In the genomic region with DNA sequence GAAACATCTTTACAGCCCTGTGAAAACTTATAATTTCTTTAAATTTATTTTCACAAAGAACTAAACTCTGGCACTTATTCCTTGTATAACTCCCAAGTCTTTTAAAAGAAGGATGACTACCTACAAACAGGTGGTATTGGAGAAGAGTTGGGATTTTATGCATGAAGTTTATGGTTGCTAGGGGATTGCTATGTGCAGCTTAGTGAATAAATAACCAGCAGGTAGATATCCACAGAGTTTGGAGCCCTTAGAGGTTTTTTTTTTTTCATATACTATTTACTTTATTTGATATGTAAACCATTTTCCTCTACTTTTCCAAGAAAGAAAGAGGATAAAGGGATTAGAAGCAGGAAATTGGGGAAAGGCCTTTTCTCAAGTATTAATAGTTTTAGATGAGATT, we compare ENCODE assay signal across 34 cellular contexts.
"Had no signal": no experiment of that assay in that cellular context is flagged by ENCODE, and none has a peak within 500 bp of the region (broad histone marks: within the 10 kb centered on the region; RNA-seq: fewer than 3 reads in every experiment).

No MANE protein-coding gene starts in this region.

- H3K27ac ChIP-seq: adrenal gland, ascending aorta, brain microvascular endothelial cell, breast epithelium, cardiac muscle cell had no signal

- H3K4me3 ChIP-seq: adrenal gland, ascending aorta, breast epithelium, cardiac muscle cell had no signal

- FAIRE-seq: astrocyte, bronchial epithelial cell had no signal

- H3K27me3 ChIP-seq: adrenal gland, ascending aorta, brain microvascular endothelial cell, breast epithelium, cardiac muscle cell had no signal

- DNase-seq: activated effector memory CD4-positive, alpha-beta T cell treated with anti-CD3 and anti-CD28 coated beads, Interleukin-2, amount 50 U/mL, for 16 hours; activated effector memory CD4-positive, alpha-beta T cell treated with Interleukin-2 at 50 U/mL for 16 hours; activated gamma-delta T cell; activated gamma-delta T cell treated with Interleukin-2 at 50 U/mL for 16 hours; activated naive CD4-positive, alpha-beta T cell; activated naive CD4-positive, alpha-beta T cell treated with anti-CD3 and anti-CD28 coated beads for 36 hours; activated naive CD4-positive, alpha-beta T cell treated with anti-CD3 and anti-CD28 coated beads, Interleukin-2, amount 10 ng/mL, durations not matched to agents 7 days and 5 days; activated naive CD4-positive, alpha-beta T cell treated with anti-CD3 and anti-CD28 coated beads, Interleukin-2, amount 50 U/mL, for 16 hours; activated naive CD4-positive, alpha-beta T cell treated with Interleukin-2 at 50 U/mL for 16 hours; activated naive CD8-positive, alpha-beta T cell treated with anti-CD3 and anti-CD28 coated beads for 36 hours; activated naive CD8-positive, alpha-beta T cell treated with anti-CD3 and anti-CD28 coated beads, Interleukin-2, amount 10 ng/mL, durations not matched to agents 7 days and 5 days; activated naive CD8-positive, alpha-beta T cell treated with anti-CD3 and anti-CD28 coated beads, Interleukin-2, amount 50 U/mL, for 24 hours; activated T-cell treated with anti-CD3 and anti-CD28 coated beads for 4 hours; activated T-cell treated with anti-CD3 and anti-CD28 coated beads, Interleukin-2, amount 50 U/mL, for 1 hour; activated T-cell treated with anti-CD3 and anti-CD28 coated beads, Interleukin-2, amount 50 U/mL, for 24 hours; activated T-cell treated with anti-CD3 and anti-CD28 coated beads, Interleukin-2, amount 50 U/mL, for 4 hours; activated T-cell treated with anti-CD3 and anti-CD28 coated beads, Interleukin-2, amount 50 U/mL, for 48 hours; activated T-cell treated with anti-CD3 and anti-CD28 coated beads, Interleukin-2, amount 50 U/mL, for 72 hours; adrenal gland; amniotic stem cell; amygdala; anterior cingulate cortex; aorta; brain microvascular endothelial cell; caudate nucleus; central memory CD4-positive, alpha-beta T cell; cerebellar nuclear complex had no signal

- ATAC-seq: activated naive CD4-positive, alpha-beta T cell treated with anti-CD3 and anti-CD28 coated beads, Interleukin-2, amount 50 U/mL, for 72 hours; activated naive CD8-positive, alpha-beta T cell treated with anti-CD3 and anti-CD28 coated beads, Interleukin-2, amount 50 U/mL, for 24 hours; activated T-cell treated with anti-CD3 and anti-CD28 coated beads, Interleukin-2, amount 50 U/mL, for 4 hours; activated T-cell treated with anti-CD3 and anti-CD28 coated beads, Interleukin-2, amount 50 U/mL, for 72 hours; activated T-helper 17 cell treated with anti-CD3 and anti-CD28 coated beads, Interleukin-2, amount 50 U/mL, for 72 hours had no signal

- H3K9me3 ChIP-seq: adrenal gland, ascending aorta, breast epithelium had no signal

- H3K36me3 ChIP-seq: adrenal gland, ascending aorta, brain microvascular endothelial cell, breast epithelium, cardiac muscle cell had no signal

- H3K4me1 ChIP-seq: adrenal gland, ascending aorta, breast epithelium had no signal
